ENCODE assay signal across 8 cellular contexts in the genomic region with DNA sequence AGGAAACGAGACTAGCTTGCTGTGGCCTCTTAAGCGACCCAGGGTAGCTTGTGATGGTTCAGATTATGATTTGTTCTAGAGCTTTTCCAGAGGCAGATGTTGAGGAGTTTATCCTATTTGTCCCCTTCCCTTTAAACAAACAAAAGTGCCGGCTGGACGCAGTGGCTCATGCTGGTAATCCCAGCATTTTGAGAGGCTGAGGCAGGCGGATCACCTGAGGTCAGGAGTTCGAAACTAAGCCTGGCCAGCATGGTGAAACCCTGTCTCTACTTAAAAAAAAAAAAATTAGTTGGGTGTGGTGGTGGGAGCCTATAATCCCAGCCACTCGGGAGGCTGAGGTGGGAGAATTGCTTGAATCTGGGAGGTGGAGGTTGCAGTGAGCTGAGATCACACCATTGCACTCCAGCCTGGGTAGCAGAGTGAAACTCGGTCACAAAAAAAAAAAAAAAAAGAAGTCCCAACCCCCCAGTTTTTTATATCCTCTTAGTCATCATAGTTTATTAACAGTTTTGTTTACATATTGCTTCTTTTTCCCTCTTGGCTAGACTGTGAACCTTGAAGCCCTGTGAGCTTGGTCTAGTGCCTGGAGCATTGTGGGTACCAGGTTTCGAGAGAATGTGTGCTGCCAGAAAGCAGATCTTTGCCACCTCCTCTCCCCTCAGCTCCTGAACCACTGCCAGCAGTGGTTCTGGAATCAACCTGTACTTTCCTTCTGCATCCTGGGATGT. TPM values are rescaled to one million over a fixed set of nuclear protein-coding genes. Genes with fewer than 3 reads are reported as not detected.
DNase-seq lines count a peak whose midpoint lies in the region; ATAC-seq and TF ChIP-seq lines count a peak whose summit lies in the region.

No MANE protein-coding gene starts in this region.

- no peaks in the 10 kb centered on the region for H3K36me3 ChIP-seq in Loucy (ENCODE audit: insufficient read depth, low read length)
- no peaks in the 10 kb centered on the region for H3K36me3 ChIP-seq in mammary epithelial cell (ENCODE audit: insufficient read depth, low read length)

- in situ Hi-C loops in mammary epithelial cell (cut with MboI; ENCODE audit: low sequenced_read_pairs in 2 of 2): no loop called here

- intact Hi-C loops in mammary epithelial cell (cut with micrococcal nuclease): no loop called here

- H2AFZ ChIP-seq in Loucy (ENCODE audit: low read length) (no peak overlapping the region), mammary epithelial cell (ENCODE audit: low read depth, low read length) (no peak overlapping the region)

- H3K27ac ChIP-seq in mammary epithelial cell (ENCODE audit: insufficient read depth, low read depth, low read length): no peak overlapping the region

- H3K4me2 ChIP-seq in Loucy (ENCODE audit: low read depth, low read length, poor library complexity, severe bottlenecking) (peak overlapping the region; percentile 10), mammary epithelial cell (ENCODE audit: insufficient read depth, low read depth, low read length) (no peak overlapping the region)

- H3K79me2 ChIP-seq in Loucy (ENCODE audit: insufficient read depth, low read length): peaks cover 98% of the 10 kb centered on the region
- peaks cover 95% of the 10 kb centered on the region for H3K79me2 ChIP-seq in mammary epithelial cell (ENCODE audit: insufficient read depth, low read length)

- H3K4me1 ChIP-seq in Loucy (ENCODE audit: insufficient read depth, low read length, poor library complexity, severe bottlenecking) (peaks cover 64% of the 10 kb centered on the region), mammary epithelial cell (ENCODE audit: insufficient read depth, low read length) (peaks cover 15% of the 10 kb centered on the region)

- CTCF ChIA-PET in mammary epithelial cell (lab: Charles Lee; ENCODE audit: low non-redundant PET): no interaction called here

- H3K9me2 ChIP-seq in Loucy (replicated peaks; ENCODE audit: low read depth, low read length): no peaks in the 10 kb centered on the region

- BruUV-seq in mammary epithelial cell (replicated peaks; lab: Mats Ljungman, UMichigan): no TSS peak

- H3K9me3 ChIP-seq in Loucy (ENCODE audit: insufficient read depth, low read depth, low read length) (no peaks in the 10 kb centered on the region), mammary epithelial cell (replicated peaks; ENCODE audit: insufficient read depth, low read length) (no peaks in the 10 kb centered on the region)

- H3K27me3 ChIP-seq in Loucy (ENCODE audit: insufficient read depth, low read length, poor library complexity, severe bottlenecking) (no peaks in the 10 kb centered on the region), mammary epithelial cell (ENCODE audit: insufficient read depth, low read length) (no peaks in the 10 kb centered on the region)

- H3F3A ChIP-seq in Loucy (ENCODE audit: low read depth): no peaks in the 10 kb centered on the region

- no peak overlapping the region for H3K4me3 ChIP-seq in Loucy (ENCODE audit: low read length, poor library complexity, severe bottlenecking)
- no peak overlapping the region for H3K4me3 ChIP-seq in mammary epithelial cell (replicated peaks in 1 of 3; ENCODE audit: insufficient read depth in 1 of 3, low read depth in 2 of 3, low read length in 3 of 3)

- DNase-seq in AG09319 (ENCODE audit: extremely low read depth, low read depth) (peak; percentile 63), mammary epithelial cell (peak; percentile 76), mucosa of gallbladder (ENCODE audit: low spot score) (peak; percentile 81), middle frontal gyrus (ENCODE audit: extremely low spot score, low spot score) (no peak), NCI-H2107 treated with DMSO at 0.1 percent for 48 hours (lab: John Stamatoyannopoulos, UW; ENCODE audit: unreplicated experiment) (no peak)

- TF ChIP-seq CTCF in AG09319 (IDR thresholded peaks at IDR 0.05; ENCODE audit: low read depth, low read length) (no peak), Loucy (conservative IDR thresholded peaks at IDR 0.05; ENCODE audit: low read length) (no peak), mammary epithelial cell (conservative IDR thresholded peaks at IDR 0.05 in 1 of 2, IDR thresholded peaks at IDR 0.05 in 1 of 2; ENCODE audit: extremely low read depth in 1 of 2, insufficient read depth in 1 of 2, low read depth in 1 of 2, low read length in 2 of 2) (no peak)

- dilution Hi-C loops in mammary epithelial cell (cut with HindIII; ENCODE audit: low sequenced_read_pairs): no loop called here

- WGBS in mammary epithelial cell (ENCODE audit: low coverage, missing lambda C conversion rate): 79% methylated on average over 8 of the region's 9 CpGs

- H4K20me1 ChIP-seq in Loucy (ENCODE audit: insufficient read depth, low read length, poor library complexity, severe bottlenecking): peaks cover 43% of the 10 kb centered on the region
- H4K20me1 ChIP-seq in mammary epithelial cell (ENCODE audit: insufficient read depth, low read length): peaks cover 8% of the 10 kb centered on the region

- no peak overlapping the region for H3K9ac ChIP-seq in Loucy (ENCODE audit: low read depth, low read length, poor library complexity, severe bottlenecking)
- H3K9ac ChIP-seq in mammary epithelial cell (ENCODE audit: insufficient read depth, low read length): no peak overlapping the region

- ATAC-seq in HG03469 (IDR thresholded peaks at IDR 0.05; ENCODE audit: unreplicated experiment): no peak
- ATAC-seq in GM19463 (IDR thresholded peaks at IDR 0.05; ENCODE audit: unreplicated experiment): no peak

RNA-seq across cellular contexts. Expression of a gene that starts 29.8 kb away (rescaled TPM):
- total RNA-seq in mammary epithelial cell: 10 to 100 TPM; 44.2 to 77.5 TPM
- 57.4 TPM for polyA plus RNA-seq in mammary epithelial cell
- 69.6 TPM for polyA minus RNA-seq in mammary epithelial cell
- total RNA-seq in mucosa of gallbladder: 168 TPM

RNA-seq across cellular contexts. Expression of a gene that starts 56.1 kb away (rescaled TPM):
- total RNA-seq in mammary epithelial cell (not detected), mucosa of gallbladder (not detected)
- polyA plus RNA-seq in mammary epithelial cell: not detected
- polyA minus RNA-seq in mammary epithelial cell: not detected

RNA-seq across cellular contexts. Expression of a gene that starts 57.8 kb away (rescaled TPM):
- total RNA-seq in mammary epithelial cell (not detected), mucosa of gallbladder (1.4 TPM)
- not detected for polyA plus RNA-seq in mammary epithelial cell
- polyA minus RNA-seq in mammary epithelial cell: not detected

Comparison
In these comparisons a context has a peak if more than half of its experiments do, and no peak if none do; other contexts are left out.
1. DNase-seq: peak in AG09319 (single experiment), mammary epithelial cell (single experiment) and mucosa of gallbladder (single experiment); none in middle frontal gyrus (single experiment) and NCI-H2107 treated with DMSO at 0.1 percent for 48 hours (single experiment).